In genomic region chr16:79006206-79006605, GRCh38 we compare ENCODE assay signal across 27 cellular contexts.
"Had no signal": no experiment of that assay in that cellular context is flagged by ENCODE, and none has a peak within 500 bp of the region (broad histone marks: within the 10 kb centered on the region; RNA-seq: fewer than 3 reads in every experiment).

No MANE protein-coding gene starts in this region.

- H3K27ac Mint-ChIP-seq: endodermal cell; naive thymus-derived CD4-positive, alpha-beta T cell; nephron; neural progenitor cell; progenitor cell of endocrine pancreas had no signal

- H3K4me3 Mint-ChIP-seq: endodermal cell, nephron, neural progenitor cell had no signal

- H3K4me2 ChIP-seq: neural progenitor cell had no signal

- H3K36me3 ChIP-seq: gastroesophageal sphincter, heart right ventricle, left lung, neural progenitor cell, right lobe of liver, stomach, thyroid gland, vagina had no signal

- H3K27ac ChIP-seq: dorsolateral prefrontal cortex, epithelial cell of prostate, gastroesophageal sphincter, heart right ventricle, left lung, neural progenitor cell, parathyroid adenoma, right lobe of liver, stomach, thyroid gland, vagina had no signal

- ATAC-seq: esophagus mucosa; gastroesophageal sphincter; heart right ventricle; left cardiac atrium; left lung; naive thymus-derived CD4-positive, alpha-beta T cell; right lobe of liver had no signal

- H3K9me3 Mint-ChIP-seq: endodermal cell, nephron, neural progenitor cell had no signal

- H2AFZ ChIP-seq: neural progenitor cell, parathyroid adenoma had no signal

- H3K27me3 ChIP-seq: dorsolateral prefrontal cortex, gastroesophageal sphincter, heart right ventricle, left lung, neural progenitor cell, right lobe of liver, stomach, thyroid gland, vagina had no signal

- H3K9me3 ChIP-seq: gastroesophageal sphincter, heart right ventricle, right lobe of liver, stomach, thyroid gland, vagina had no signal

- H3K79me2 ChIP-seq: parathyroid adenoma had no signal

- H3K9ac ChIP-seq: neural progenitor cell, parathyroid adenoma had no signal

- H3K27me3 Mint-ChIP-seq: naive thymus-derived CD4-positive, alpha-beta T cell had no signal

- DNase-seq: dorsolateral prefrontal cortex; effector CD4-positive, alpha-beta T cell; endodermal cell; foreskin fibroblast; glutamatergic neuron; heart right ventricle; hippocampal formation; left cardiac atrium; left lung; mesendoderm; midbrain; naive thymus-derived CD4-positive, alpha-beta T cell; right lobe of liver; small intestine; stimulated activated CD4-positive, alpha-beta T cell treated with anti-CD3 and anti-CD28 coated beads, Interleukin-2, amount 100 ng/mL, for 48 hours; stimulated activated naive CD4-positive, alpha-beta T cell treated with Interleukin-2 at 50 U/mL for 16 hours; stomach; thyroid gland; trophoblast cell had no signal

- H3K4me1 ChIP-seq: gastroesophageal sphincter, left lung, parathyroid adenoma, right lobe of liver, stomach had no signal

- H3K4me3 ChIP-seq: dorsolateral prefrontal cortex, gastroesophageal sphincter, heart right ventricle, left lung, neural progenitor cell, right lobe of liver, stomach, thyroid gland, vagina had no signal
